ENCODE assay signal across 24 cellular contexts in genomic region chr21:32474179-32475059, GRCh38.
DNase-seq lines count a peak whose midpoint lies in the region; ATAC-seq and TF ChIP-seq lines count a peak whose summit lies in the region.
"Had no signal": no experiment of that assay in that cellular context is flagged by ENCODE, and none has a peak within 500 bp of the region (broad histone marks: within the 10 kb centered on the region; RNA-seq: fewer than 3 reads in every experiment).

No MANE protein-coding gene starts in this region.

- no peaks in the 10 kb centered on the region for H3K27me3 ChIP-seq in CD4-positive, CD25-positive, alpha-beta regulatory T cell (ENCODE audit: control insufficient read depth, insufficient read depth, low read length)
- no peaks in the 10 kb centered on the region for H3K27me3 ChIP-seq in esophagus squamous epithelium
- H3K27me3 ChIP-seq in prostate gland (replicated peaks; ENCODE audit: insufficient read depth), result no peaks in the 10 kb centered on the region
- H3K27me3 ChIP-seq: adrenal gland, SJSA1 had no signal

- POLR2A ChIA-PET in RWPE1 (lab: Yijun Ruan, JAX; ENCODE audit: low non-redundant PET), result no interaction called here
- POLR2A ChIA-PET in activated CD4-positive, alpha-beta memory T cell treated with anti-CD3 and anti-CD28 coated beads, Interleukin-2, amount 10 ng/mL, durations not matched to agents 7 days and 5 days (lab: Charles Lee), result no interaction called here

- no peak overlapping the region for H3K27ac ChIP-seq in CD4-positive, CD25-positive, alpha-beta regulatory T cell (ENCODE audit: insufficient read depth, low read length, poor library complexity, severe bottlenecking)
- H3K27ac ChIP-seq in RWPE1, result peak overlapping the region; percentile 59
- peak overlapping the region in 3 of 4 donors; percentile 49 to 52 (median 51) for H3K27ac ChIP-seq in esophagus squamous epithelium
- peak overlapping the region; percentile 73 to 75 for H3K27ac ChIP-seq in prostate gland
- H3K27ac ChIP-seq: SJSA1 had no signal

- H3K4me1 Mint-ChIP-seq in CD4-positive, CD25-positive, alpha-beta regulatory T cell, result peaks cover 0 to 6% (median 0%) of the 10 kb centered on the region in 4 donors
- H3K4me1 Mint-ChIP-seq in activated CD4-positive, alpha-beta memory T cell treated with anti-CD3 and anti-CD28 coated beads, Interleukin-2, amount 10 ng/mL, durations not matched to agents 7 days and 5 days, result peaks cover 6% of the 10 kb centered on the region
- H3K4me1 Mint-ChIP-seq: activated B cell treated with CpG ODN at 0.5 μM for 24 hours had no signal

- CTCF ChIA-PET in RWPE1 (lab: Yijun Ruan, JAX), result interaction anchor here (0.7 kb wide), 1 partner anchor 108 kb away, joined by 4 read pairs; no protein-coding TSS in a partner anchor
- CTCF ChIA-PET in activated CD4-positive, alpha-beta memory T cell treated with anti-CD3 and anti-CD28 coated beads, Interleukin-2, amount 10 ng/mL, durations not matched to agents 7 days and 5 days (lab: Charles Lee), result interaction anchor here (1.7 kb wide), 1 partner anchor 127 kb away, joined by 4 read pairs; no protein-coding TSS in a partner anchor

- H3K4me3 Mint-ChIP-seq in CD4-positive, CD25-positive, alpha-beta regulatory T cell, result no peak overlapping the region
- no peak overlapping the region for H3K4me3 Mint-ChIP-seq in activated CD4-positive, alpha-beta memory T cell treated with anti-CD3 and anti-CD28 coated beads, Interleukin-2, amount 10 ng/mL, durations not matched to agents 7 days and 5 days
- H3K4me3 Mint-ChIP-seq: activated B cell treated with CpG ODN at 0.5 μM for 24 hours; CD8-positive, alpha-beta T cell; GM23338 had no signal

- peaks cover 0 to 2% (median 0%) of the 10 kb centered on the region in 7 donors for H3K9me3 Mint-ChIP-seq in CD4-positive, CD25-positive, alpha-beta regulatory T cell
- no peaks in the 10 kb centered on the region for H3K9me3 Mint-ChIP-seq in activated CD4-positive, alpha-beta memory T cell treated with anti-CD3 and anti-CD28 coated beads, Interleukin-2, amount 10 ng/mL, durations not matched to agents 7 days and 5 days
- H3K9me3 Mint-ChIP-seq: activated B cell treated with CpG ODN at 0.5 μM for 24 hours; activated T-helper 2 cell treated with anti-CD3 and anti-CD28 coated beads, Interferon-gamma antibody, Interleukin-2, Interleukin-4, amounts not matched to agents 10 μg/mL and 5 μg/mL and 100 μg/mL, durations not matched to agents 14 hours and 24 hours and 36 hours; CD8-positive, alpha-beta T cell; GM23338; nephron had no signal

- no peak overlapping the region for H3K4me3 ChIP-seq in CD4-positive, CD25-positive, alpha-beta regulatory T cell (ENCODE audit: low read depth, low read length)
- no peak overlapping the region for H3K4me3 ChIP-seq in esophagus squamous epithelium
- H3K4me3 ChIP-seq in prostate gland, result no peak overlapping the region
- H3K4me3 ChIP-seq: adrenal gland, GM23338, SJSA1 had no signal

- intact Hi-C loops in esophagus squamous epithelium (cut with DNase I), result no loop called here
- intact Hi-C loops in prostate gland (cut with DNase I), result no loop called here

- H3K9me3 ChIP-seq in CD4-positive, CD25-positive, alpha-beta regulatory T cell (ENCODE audit: control insufficient read depth in 2 of 2, low read length in 2 of 2), result no peaks in the 10 kb centered on the region
- H3K9me3 ChIP-seq in esophagus squamous epithelium, result no peaks in the 10 kb centered on the region
- no peaks in the 10 kb centered on the region for H3K9me3 ChIP-seq in prostate gland
- H3K9me3 ChIP-seq: adrenal gland, SJSA1 had no signal

- H3K36me3 ChIP-seq in CD4-positive, CD25-positive, alpha-beta regulatory T cell (ENCODE audit: control insufficient read depth, insufficient read depth, low read length), result peaks cover 2% of the 10 kb centered on the region
- peaks cover 0 to 60% (median 13%) of the 10 kb centered on the region in 3 donors for H3K36me3 ChIP-seq in esophagus squamous epithelium
- H3K36me3 ChIP-seq in prostate gland, result peaks cover 4 to 10% of the 10 kb centered on the region in 2 donors
- H3K36me3 ChIP-seq: adrenal gland had no signal

- H3K27ac Mint-ChIP-seq in CD4-positive, CD25-positive, alpha-beta regulatory T cell, result peak overlapping the region in 2 of 3 donors; percentile 63 to 90
- H3K27ac Mint-ChIP-seq in activated CD4-positive, alpha-beta memory T cell treated with anti-CD3 and anti-CD28 coated beads, Interleukin-2, amount 10 ng/mL, durations not matched to agents 7 days and 5 days, result no peak overlapping the region
- H3K27ac Mint-ChIP-seq: activated B cell treated with CpG ODN at 0.5 μM for 24 hours; activated T-helper 2 cell treated with anti-CD3 and anti-CD28 coated beads, Interferon-gamma antibody, Interleukin-2, Interleukin-4, amounts not matched to agents 10 μg/mL and 5 μg/mL and 100 μg/mL, durations not matched to agents 14 hours and 24 hours and 36 hours; CD8-positive, alpha-beta T cell; GM23338 had no signal

- H3K4me1 ChIP-seq in CD4-positive, CD25-positive, alpha-beta regulatory T cell (ENCODE audit: control insufficient read depth, insufficient read depth, low read length, poor library complexity, severe bottlenecking), result no peaks in the 10 kb centered on the region
- H3K4me1 ChIP-seq in esophagus squamous epithelium, result peaks cover 13 to 49% (median 14%) of the 10 kb centered on the region in 3 donors
- H3K4me1 ChIP-seq in prostate gland (replicated peaks), result peaks cover 16% of the 10 kb centered on the region

- TF ChIP-seq CTCF in RWPE1 (conservative IDR thresholded peaks at IDR 0.05; ENCODE audit: low read depth) (no peak), esophagus squamous epithelium (IDR thresholded peaks at IDR 0.05) (no peak), prostate gland (IDR thresholded peaks at IDR 0.05) (no peak)

- H3K36me3 Mint-ChIP-seq in CD4-positive, CD25-positive, alpha-beta regulatory T cell, result peaks cover 9% of the 10 kb centered on the region
- H3K36me3 Mint-ChIP-seq in activated CD4-positive, alpha-beta memory T cell treated with anti-CD3 and anti-CD28 coated beads, Interleukin-2, amount 10 ng/mL, durations not matched to agents 7 days and 5 days (ENCODE audit: low read depth), result no peaks in the 10 kb centered on the region

- H3K27me3 Mint-ChIP-seq in CD4-positive, CD25-positive, alpha-beta regulatory T cell, result no peaks in the 10 kb centered on the region
- no peaks in the 10 kb centered on the region for H3K27me3 Mint-ChIP-seq in activated CD4-positive, alpha-beta memory T cell treated with anti-CD3 and anti-CD28 coated beads, Interleukin-2, amount 10 ng/mL, durations not matched to agents 7 days and 5 days
- H3K27me3 Mint-ChIP-seq: activated B cell treated with CpG ODN at 0.5 μM for 24 hours had no signal

- no peak for TF ChIP-seq POLR2A in esophagus squamous epithelium (IDR thresholded peaks at IDR 0.05)
- TF ChIP-seq POLR2A in prostate gland (IDR thresholded peaks at IDR 0.05), result no peak
- no peak for TF ChIP-seq POLR2A in erythroblast (IDR thresholded peaks at IDR 0.05; ENCODE audit: low read length)

- no peak for DNase-seq in CD4-positive, CD25-positive, alpha-beta regulatory T cell
- DNase-seq in RWPE1 (ENCODE audit: low spot score), result no peak
- no peak for DNase-seq in esophagus squamous epithelium (lab: John Stamatoyannopoulos, UW)
- DNase-seq in prostate gland (ENCODE audit: low spot score), result no peak
- DNase-seq in activated CD4-positive, alpha-beta memory T cell treated with anti-CD3 and anti-CD28 coated beads, Interleukin-2, amount 10 ng/mL, durations not matched to agents 7 days and 5 days, result no peak
- no peak for DNase-seq in erythroblast (lab: John Stamatoyannopoulos, UW)
- no peak for DNase-seq in NCI-H2196 treated with DMSO at 0.1 percent for 48 hours (lab: John Stamatoyannopoulos, UW; ENCODE audit: unreplicated experiment)
- DNase-seq: activated B cell treated with CpG ODN at 0.5 μM for 24 hours; activated CD8-positive, alpha-beta memory T cell treated with anti-CD3 and anti-CD28 coated beads for 24 hours; adrenal gland; CD8-positive, alpha-beta T cell; DMS79 treated with DMSO at 0.1 percent for 48 hours; hypothalamus; KBM-7; kidney glomerular epithelial cell; NCI-H2081 treated with DMSO at 0.1 percent for 48 hours; NCI-H524; retina; stimulated activated naive CD8-positive, alpha-beta T cell treated with anti-CD3 and anti-CD28 coated beads, Interleukin-15, Interleukin-2, amounts not matched to agents 100 U/mL and 50 U/mL, for 24 hours had no signal

- WGBS in esophagus squamous epithelium, 2 donors, result 55 to 74% methylated on average over 13 to 14 of the region's 15 CpGs
- whole genome bisulfite sequencing in prostate gland, result 68% methylated on average over 15 of the region's 15 CpGs

- no peak for ATAC-seq in CD4-positive, CD25-positive, alpha-beta regulatory T cell (ENCODE audit: low read depth in 2 of 2)
- no peak for ATAC-seq in HG03175 (IDR thresholded peaks at IDR 0.05; ENCODE audit: unreplicated experiment)
- ATAC-seq: CD8-positive, alpha-beta T cell; GM23338; stimulated activated naive CD8-positive, alpha-beta T cell treated with anti-CD3 and anti-CD28 coated beads, Interleukin-15, Interleukin-2, amounts not matched to agents 100 U/mL and 50 U/mL, for 24 hours had no signal
